Comparison of ENCODE assay signal across 8 cellular contexts in genomic region chr11:90222152-90222458, GRCh38. TPM values are rescaled to one million over a fixed set of nuclear protein-coding genes. Genes with fewer than 3 reads are reported as not detected.
DNase-seq lines count a peak whose midpoint lies in the region; ATAC-seq and TF ChIP-seq lines count a peak whose summit lies in the region.

No MANE protein-coding gene starts in this region.

- peak in 2 of 5 donors; percentile 15 to 30 for DNase-seq in CD4-positive, alpha-beta memory T cell
- DNase-seq in adrenal gland (no peak), left lung (no peak), thyroid gland (no peak), islet precursor cell (no peak)

- H3K27ac Mint-ChIP-seq in CD4-positive, alpha-beta memory T cell: peak overlapping the region; percentile 88 to 99 (median 97)

- no peaks in the 10 kb centered on the region for H3K27me3 ChIP-seq in CD4-positive, alpha-beta memory T cell (ENCODE audit: insufficient read depth, low read length)
- H3K27me3 ChIP-seq in adrenal gland (no peaks in the 10 kb centered on the region), left lung (no peaks in the 10 kb centered on the region), thyroid gland (no peaks in the 10 kb centered on the region)

- H3K9me3 Mint-ChIP-seq in CD4-positive, alpha-beta memory T cell: no peaks in the 10 kb centered on the region

- H3K36me3 ChIP-seq in CD4-positive, alpha-beta memory T cell (ENCODE audit: insufficient read depth, low read length): no peaks in the 10 kb centered on the region
- H3K36me3 ChIP-seq in adrenal gland (replicated peaks in 1 of 2) (no peaks in the 10 kb centered on the region), left lung (peaks cover 0 to 5% of the 10 kb centered on the region in 2 donors), thyroid gland (no peaks in the 10 kb centered on the region)

- H3K36me3 Mint-ChIP-seq in CD4-positive, alpha-beta memory T cell: peaks cover 3 to 27% of the 10 kb centered on the region in 2 donors

- H3K4me3 ChIP-seq in CD4-positive, alpha-beta memory T cell (ENCODE audit: low read length in 2 of 2): peak overlapping the region; percentile 95 to 99
- peak overlapping the region; percentile 37 to 98 (median 66) for H3K4me3 ChIP-seq in adrenal gland
- peak overlapping the region; percentile 59 to 74 for H3K4me3 ChIP-seq in left lung
- peak overlapping the region; percentile 33 to 65 (median 51) for H3K4me3 ChIP-seq in thyroid gland (replicated peaks in 1 of 3)

- CTCF ChIA-PET in CD4-positive, alpha-beta memory T cell (lab: Charles Lee; ENCODE audit: partially characterized antibody): no interaction called here

- H3K27me3 Mint-ChIP-seq in CD4-positive, alpha-beta memory T cell: no peaks in the 10 kb centered on the region

- 1 to 2% (median 1%) methylated on average over 11 of the region's 11 CpGs for WGBS in adrenal gland, 4 donors
- 2 to 5% methylated on average over 11 of the region's 11 CpGs for WGBS in thyroid gland, 2 donors

- peaks cover 56% of the 10 kb centered on the region for H3K4me1 ChIP-seq in CD4-positive, alpha-beta memory T cell (ENCODE audit: insufficient read depth, low read length)
- H3K4me1 ChIP-seq in adrenal gland (replicated peaks in 1 of 2) (peaks cover 13 to 34% of the 10 kb centered on the region in 2 donors), left lung (peaks cover 22 to 45% of the 10 kb centered on the region in 2 donors), thyroid gland (peaks cover 27 to 28% of the 10 kb centered on the region in 2 donors)

- intact Hi-C loops in CD4-positive, alpha-beta memory T cell (cut with micrococcal nuclease): loop anchor here (2.0 to 10.0 kb wide), 2 partner anchors 19 to 1887 kb away; partner anchors contain the start of gene CTSC
- intact Hi-C loops in adrenal gland (cut with DNase I): no loop called here
- intact Hi-C loops in left lung (cut with DNase I): no loop called here
- intact Hi-C loops in thyroid gland (cut with DNase I): no loop called here

- POLR2A ChIA-PET in CD4-positive, alpha-beta memory T cell (lab: Charles Lee; ENCODE audit: partially characterized antibody): interaction anchor here (1.0 to 1.5 kb wide), 3 partner anchors 14 to 17 kb away, joined by 3 to 4 read pairs (median 4); no protein-coding TSS in a partner anchor

- no peaks in the 10 kb centered on the region for H3K9me3 ChIP-seq in CD4-positive, alpha-beta memory T cell (ENCODE audit: control insufficient read depth in 1 of 2, low read length in 2 of 2)
- H3K9me3 ChIP-seq in adrenal gland (replicated peaks in 1 of 3) (no peaks in the 10 kb centered on the region), left lung (no peaks in the 10 kb centered on the region), thyroid gland (no peaks in the 10 kb centered on the region)

- peak overlapping the region; percentile 88 for H3K27ac ChIP-seq in CD4-positive, alpha-beta memory T cell (ENCODE audit: low read depth, low read length)
- H3K27ac ChIP-seq in adrenal gland (peak overlapping the region; percentile 82 to 99 (median 89)), left lung (peak overlapping the region; percentile 85 to 97), thyroid gland (peak overlapping the region in 2 of 3 donors; percentile 90 to 98)

- no peak for TF ChIP-seq CTCF in adrenal gland (IDR thresholded peaks at IDR 0.05)
- no peak for TF ChIP-seq CTCF in left lung (IDR thresholded peaks at IDR 0.05)
- no peak for TF ChIP-seq CTCF in thyroid gland (IDR thresholded peaks at IDR 0.05)

- H3K4me1 Mint-ChIP-seq in CD4-positive, alpha-beta memory T cell: peaks cover 45 to 65% (median 55%) of the 10 kb centered on the region in 4 donors

- TF ChIP-seq POLR2A in adrenal gland (IDR thresholded peaks at IDR 0.05): no peak
- no peak for TF ChIP-seq POLR2A in thyroid gland (IDR thresholded peaks at IDR 0.05)

- peak; percentile 6 for ATAC-seq in HG02623 (IDR thresholded peaks at IDR 0.05; ENCODE audit: unreplicated experiment)
- peak; percentile 38 for ATAC-seq in left lung
- no peak for ATAC-seq in GM19395 (IDR thresholded peaks at IDR 0.05; ENCODE audit: unreplicated experiment)
- ATAC-seq in GM18907 (IDR thresholded peaks at IDR 0.05; ENCODE audit: unreplicated experiment): no peak

- peak overlapping the region; percentile 96 to 99 (median 98) for H3K4me3 Mint-ChIP-seq in CD4-positive, alpha-beta memory T cell

RNA-seq across cellular contexts. Expression of gene CHORDC1, which starts 0.7 kb away (rescaled TPM):
- total RNA-seq in CD4-positive, alpha-beta memory T cell: 10 to 100 TPM; 70.2 to 78.4 TPM
- 10 to 100 TPM; 22.2 to 47.7 TPM for polyA plus RNA-seq in CD4-positive, alpha-beta memory T cell
- total RNA-seq in adrenal gland (10 to 100 TPM; 11.3 to 83.7 (median 31.6) TPM), left lung (10 to 100 TPM; 26.6 to 42.0 TPM), thyroid gland (100 to 1,000 TPM in 1 of 4 donors, 10 to 100 TPM in 3; 48.9 to 102 (median 72.6) TPM)
- 10 to 100 TPM; 34.5 to 47.6 (median 41.7) TPM for polyA plus RNA-seq in adrenal gland

Comparison
In these comparisons a context has a peak if more than half of its experiments do, and no peak if none do; other contexts are left out.
1. ATAC-seq: peak in HG02623 (single experiment) and left lung (single experiment); none in GM19395 (single experiment) and GM18907 (single experiment).
2. Peak in every context shown above with its lines, with median percentiles within 50 percentile points of each other: H3K27ac ChIP-seq and H3K4me3 ChIP-seq.